In genomic region chr13:74134226-74134776, GRCh38 we compare ENCODE assay signal across 8 cellular contexts. TPM values are rescaled to one million over a fixed set of nuclear protein-coding genes. Genes with fewer than 3 reads are reported as not detected.
DNase-seq lines count a peak whose midpoint lies in the region; ATAC-seq lines count a peak whose summit lies in the region.

TSS of gene KLF12 (minus strand) at chr13:74134404.

- ATAC-seq in GM19372 (IDR thresholded peaks at IDR 0.05; ENCODE audit: low read depth, unreplicated experiment) (peak; percentile 52), HG03469 (IDR thresholded peaks at IDR 0.05; ENCODE audit: unreplicated experiment) (peak; percentile 50)

- POLR2A ChIA-PET in activated CD4-positive, alpha-beta memory T cell treated with anti-CD3 and anti-CD28 coated beads for 36 hours (lab: Charles Lee): interaction anchor here (0.6 to 3.8 kb wide), 10 partner anchors 47 to 285 kb away, joined by 3 to 21 read pairs (median 4); no protein-coding TSS in a partner anchor

- H3K27ac Mint-ChIP-seq in activated CD4-positive, alpha-beta memory T cell treated with anti-CD3 and anti-CD28 coated beads for 36 hours: peak within 1 kb of the TSS; percentile 100

- H3K9me3 Mint-ChIP-seq in activated CD4-positive, alpha-beta memory T cell treated with anti-CD3 and anti-CD28 coated beads for 36 hours: no peaks in the 10 kb centered on the region

- H3K27me3 Mint-ChIP-seq in activated CD4-positive, alpha-beta memory T cell treated with anti-CD3 and anti-CD28 coated beads for 36 hours: peaks cover 1% of the 10 kb centered on the region

- peaks cover 6% of the 10 kb centered on the region for H3K36me3 Mint-ChIP-seq in activated CD4-positive, alpha-beta memory T cell treated with anti-CD3 and anti-CD28 coated beads for 36 hours

- intact Hi-C loops in activated CD4-positive, alpha-beta memory T cell treated with anti-CD3 and anti-CD28 coated beads for 36 hours (cut with micrococcal nuclease): loop anchor here (1.0 to 10.0 kb wide), 6 partner anchors 153 to 1230 kb away; partner anchors contain the start of gene KLF5

- DNase-seq in C1 segment of cervical spinal cord (lab: John Stamatoyannopoulos, UW): peak in 12 of 14 donors; percentile 34 to 82 (median 70)
- peak; percentile 96 for DNase-seq in NCI-H69 (lab: John Stamatoyannopoulos, UW)
- peak; percentile 97 for DNase-seq in activated CD4-positive, alpha-beta memory T cell treated with anti-CD3 and anti-CD28 coated beads for 36 hours
- peak; percentile 95 for DNase-seq in ecto neural progenitor cell (ENCODE audit: low spot score)
- DNase-seq in medulla oblongata (ENCODE audit: extremely low spot score): peak; percentile 67
- peak; percentile 90 for DNase-seq in stimulated activated CD8-positive, alpha-beta memory T cell treated with anti-CD3 and anti-CD28 coated beads, Interleukin-12 subunit alpha, Interleukin-12 subunit beta, amount 100 ng/mL, for 1 hour (ENCODE audit: low read depth)

- CTCF ChIA-PET in activated CD4-positive, alpha-beta memory T cell treated with anti-CD3 and anti-CD28 coated beads for 36 hours (lab: Charles Lee): interaction anchor here (1.1 kb wide), 1 partner anchor 153 kb away, joined by 4 read pairs; no protein-coding TSS in a partner anchor

- peak within 1 kb of the TSS; percentile 100 for H3K4me3 Mint-ChIP-seq in activated CD4-positive, alpha-beta memory T cell treated with anti-CD3 and anti-CD28 coated beads for 36 hours

- H3K4me1 Mint-ChIP-seq in activated CD4-positive, alpha-beta memory T cell treated with anti-CD3 and anti-CD28 coated beads for 36 hours (ENCODE audit: low read depth): peaks cover 28% of the 10 kb centered on the region

RNA-seq across cellular contexts. Expression of gene KLF12, which starts in this region (rescaled TPM):
- total RNA-seq in activated CD4-positive, alpha-beta memory T cell treated with anti-CD3 and anti-CD28 coated beads for 36 hours: 10 to 100 TPM; 24.5 to 25.5 TPM

Comparison
In these comparisons a context has a peak if more than half of its experiments do, and no peak if none do; other contexts are left out.
1. Peak in every context shown above with its lines: DNase-seq and ATAC-seq.